In genomic region chr20:25706793-25707192, GRCh38 we compare ENCODE assay signal across 12 cellular contexts. TPM values are rescaled to one million over a fixed set of nuclear protein-coding genes. Genes with fewer than 3 reads are reported as not detected.
DNase-seq lines count a peak whose midpoint lies in the region; ATAC-seq and TF ChIP-seq lines count a peak whose summit lies in the region.
"Had no signal": no experiment of that assay in that cellular context is flagged by ENCODE, and none has a peak within 500 bp of the region (broad histone marks: within the 10 kb centered on the region; RNA-seq: fewer than 3 reads in every experiment).

No MANE protein-coding gene starts in this region.

- no peak for TF ChIP-seq CTCF in omental fat pad (IDR thresholded peaks at IDR 0.05)

- peak; percentile 39 for DNase-seq in stimulated activated CD4-positive, alpha-beta T cell treated with anti-CD3 and anti-CD28 coated beads, Interleukin-1b, Interleukin-23, amount 100 ng/mL, for 48 hours
- no peak for DNase-seq in stimulated activated CD4-positive, alpha-beta T cell treated with anti-CD3 and anti-CD28 coated beads, Interleukin-12 subunit alpha, Interleukin-12 subunit beta, amount 100 ng/mL, for 4 hours
- DNase-seq in activated CD4-positive, alpha-beta T cell treated with anti-CD3 and anti-CD28 coated beads for 4 hours, result peak; percentile 35 to 46
- peak; percentile 46 for DNase-seq in activated naive CD8-positive, alpha-beta T cell treated with anti-CD3 and anti-CD28 coated beads, Interleukin-2, amount 50 U/mL, for 24 hours
- DNase-seq in stimulated activated naive CD8-positive, alpha-beta T cell treated with anti-CD3 and anti-CD28 coated beads, Interleukin-15, amount 100 ng/mL, for 72 hours, result peak; percentile 18 to 34
- DNase-seq in omental fat pad (ENCODE audit: low spot score), result no peak
- no peak for DNase-seq in head of caudate nucleus
- DNase-seq: H7, NCI-H2107, PC-3, trophoblast cell had no signal

- H3K4me3 Mint-ChIP-seq in activated naive CD8-positive, alpha-beta T cell treated with anti-CD3 and anti-CD28 coated beads, Interleukin-2, amount 50 U/mL, for 24 hours, result no peak overlapping the region
- H3K4me3 Mint-ChIP-seq in stimulated activated naive CD8-positive, alpha-beta T cell treated with anti-CD3 and anti-CD28 coated beads, Interleukin-15, amount 100 ng/mL, for 72 hours, result peak overlapping the region; percentile 48 to 55

- intact Hi-C loops in head of caudate nucleus (cut with DNase I), result no loop called here

- ATAC-seq in activated naive CD8-positive, alpha-beta T cell treated with anti-CD3 and anti-CD28 coated beads, Interleukin-2, amount 50 U/mL, for 24 hours, result peak; percentile 66
- peak; percentile 86 for ATAC-seq in stimulated activated naive CD8-positive, alpha-beta T cell treated with anti-CD3 and anti-CD28 coated beads, Interleukin-15, amount 100 ng/mL, for 72 hours
- ATAC-seq in omental fat pad (ENCODE audit: low FRiP score), result no peak
- ATAC-seq in GM21723 (IDR thresholded peaks at IDR 0.05; ENCODE audit: unreplicated experiment), result no peak
- ATAC-seq: PC-3 had no signal

- peaks cover 20% of the 10 kb centered on the region for H3K4me1 Mint-ChIP-seq in activated naive CD8-positive, alpha-beta T cell treated with anti-CD3 and anti-CD28 coated beads, Interleukin-2, amount 50 U/mL, for 24 hours
- H3K4me1 Mint-ChIP-seq in stimulated activated naive CD8-positive, alpha-beta T cell treated with anti-CD3 and anti-CD28 coated beads, Interleukin-15, amount 100 ng/mL, for 72 hours, result peaks cover 30% of the 10 kb centered on the region

- peak overlapping the region; percentile 69 for H3K27ac Mint-ChIP-seq in activated naive CD8-positive, alpha-beta T cell treated with anti-CD3 and anti-CD28 coated beads, Interleukin-2, amount 50 U/mL, for 24 hours
- peak overlapping the region; percentile 83 to 88 for H3K27ac Mint-ChIP-seq in stimulated activated naive CD8-positive, alpha-beta T cell treated with anti-CD3 and anti-CD28 coated beads, Interleukin-15, amount 100 ng/mL, for 72 hours

- peaks cover 22% of the 10 kb centered on the region for H3K9me3 Mint-ChIP-seq in activated naive CD8-positive, alpha-beta T cell treated with anti-CD3 and anti-CD28 coated beads, Interleukin-2, amount 50 U/mL, for 24 hours
- peaks cover 19 to 25% of the 10 kb centered on the region in 2 donors for H3K9me3 Mint-ChIP-seq in stimulated activated naive CD8-positive, alpha-beta T cell treated with anti-CD3 and anti-CD28 coated beads, Interleukin-15, amount 100 ng/mL, for 72 hours

- peaks cover 20% of the 10 kb centered on the region for H3K36me3 Mint-ChIP-seq in activated naive CD8-positive, alpha-beta T cell treated with anti-CD3 and anti-CD28 coated beads, Interleukin-2, amount 50 U/mL, for 24 hours (ENCODE audit: low read depth)

- no peaks in the 10 kb centered on the region for H3K27me3 Mint-ChIP-seq in activated naive CD8-positive, alpha-beta T cell treated with anti-CD3 and anti-CD28 coated beads, Interleukin-2, amount 50 U/mL, for 24 hours
- H3K27me3 Mint-ChIP-seq in stimulated activated naive CD8-positive, alpha-beta T cell treated with anti-CD3 and anti-CD28 coated beads, Interleukin-15, amount 100 ng/mL, for 72 hours, result no peaks in the 10 kb centered on the region

RNA-seq across cellular contexts. Expression of gene ZNF337, which starts 10.1 kb away (rescaled TPM):
- total RNA-seq in omental fat pad, result 10 to 100 TPM in 3 of 4 donors, 1 to 10 TPM in 1; 7.9 to 16.4 (median 13.6) TPM

Comparison
In these comparisons a context has a peak if more than half of its experiments do, and no peak if none do; other contexts are left out.
1. DNase-seq: peak in stimulated activated CD4-positive, alpha-beta T cell treated with anti-CD3 and anti-CD28 coated beads, Interleukin-1b, Interleukin-23, amount 100 ng/mL, for 48 hours (single experiment), activated CD4-positive, alpha-beta T cell treated with anti-CD3 and anti-CD28 coated beads for 4 hours (2 of 2), activated naive CD8-positive, alpha-beta T cell treated with anti-CD3 and anti-CD28 coated beads, Interleukin-2, amount 50 U/mL, for 24 hours (single experiment) and stimulated activated naive CD8-positive, alpha-beta T cell treated with anti-CD3 and anti-CD28 coated beads, Interleukin-15, amount 100 ng/mL, for 72 hours (2 of 2); none in stimulated activated CD4-positive, alpha-beta T cell treated with anti-CD3 and anti-CD28 coated beads, Interleukin-12 subunit alpha, Interleukin-12 subunit beta, amount 100 ng/mL, for 4 hours (single experiment), omental fat pad (single experiment) and head of caudate nucleus (0 of 42).
2. ATAC-seq: peak in activated naive CD8-positive, alpha-beta T cell treated with anti-CD3 and anti-CD28 coated beads, Interleukin-2, amount 50 U/mL, for 24 hours (single experiment) and stimulated activated naive CD8-positive, alpha-beta T cell treated with anti-CD3 and anti-CD28 coated beads, Interleukin-15, amount 100 ng/mL, for 72 hours (single experiment); none in omental fat pad (single experiment) and GM21723 (single experiment).